ENCODE assay signal across 11 cellular contexts in genomic region chr13:114208134-114208533, GRCh38. TPM values are rescaled to one million over a fixed set of nuclear protein-coding genes. Genes with fewer than 3 reads are reported as not detected.
"Had no signal": no experiment of that assay in that cellular context is flagged by ENCODE, and none has a peak within 500 bp of the region (broad histone marks: within the 10 kb centered on the region; RNA-seq: fewer than 3 reads in every experiment).

No MANE protein-coding gene starts in this region.

- H3K4me2 ChIP-seq: KMS-11 had no signal

- ATAC-seq: HCT116 had no signal

- H3K9ac ChIP-seq: GM23248, KMS-11 had no signal

- H2AFZ ChIP-seq: GM23248 had no signal

- H3K4me3 ChIP-seq: GM23248, HAP-1 had no signal

- H3K36me3 ChIP-seq: HAP-1 had no signal

- H3K27ac ChIP-seq: GM23248, HL-60, KMS-11 had no signal

- H3K9me3 ChIP-seq: HAP-1 had no signal

- H3K4me1 ChIP-seq: HAP-1 had no signal

- DNase-seq: GM23248, GOT3, H7, IMR-90, KBM-7 had no signal

RNA-seq across cellular contexts. Expression of gene CFAP97D2, which starts 29.1 kb away (rescaled TPM):
- total RNA-seq: GM23248, H4, H7, HT1080, IMR-90 had no signal
- polyA plus RNA-seq: GM23248, IMR-90 had no signal
